ENCODE assay signal across 14 cellular contexts in genomic region chr11:134452026-134452848, GRCh38.
"Had no signal": no experiment of that assay in that cellular context is flagged by ENCODE, and none has a peak within 500 bp of the region (broad histone marks: within the 10 kb centered on the region; RNA-seq: fewer than 3 reads in every experiment).

No MANE protein-coding gene starts in this region.

- H3K4me3 ChIP-seq: esophagus squamous epithelium, left lung, tibial artery had no signal

- ATAC-seq: left lung; stimulated activated naive CD8-positive, alpha-beta T cell treated with anti-CD3 and anti-CD28 coated beads, Interleukin-15, amount 100 ng/mL, for 72 hours had no signal

- DNase-seq: activated CD4-positive, alpha-beta T cell treated with anti-CD3 and anti-CD28 coated beads, Interleukin-2, amount 10 ng/mL, durations not matched to agents 7 days and 5 days; activated CD4-positive, CD25-positive, alpha-beta regulatory T cell; activated T-cell treated with anti-CD3 and anti-CD28 coated beads for 4 hours; esophagus squamous epithelium; foreskin fibroblast; islet precursor cell; left lung; mesenchymal stem cell; SHP77 treated with DMSO at 0.1 percent for 48 hours; stimulated activated CD4-positive, alpha-beta T cell treated with anti-CD3 and anti-CD28 coated beads, Interleukin-4, amount 100 ng/mL, for 1 hour; stimulated activated CD8-positive, alpha-beta memory T cell treated with anti-CD3 and anti-CD28 coated beads, Interleukin-4, amount 100 ng/mL, for 48 hours; stimulated activated naive CD8-positive, alpha-beta T cell treated with anti-CD3 and anti-CD28 coated beads, Interleukin-15, amount 100 ng/mL, for 72 hours; T-helper 2 cell had no signal

- H3K27me3 ChIP-seq: esophagus squamous epithelium had no signal

- H3K27ac ChIP-seq: esophagus squamous epithelium, left lung, tibial artery had no signal

- H3K36me3 ChIP-seq: esophagus squamous epithelium, left lung, tibial artery had no signal

- H3K4me1 ChIP-seq: esophagus squamous epithelium, left lung, tibial artery had no signal
